ENCODE assay signal across 9 cellular contexts in the genomic region with DNA sequence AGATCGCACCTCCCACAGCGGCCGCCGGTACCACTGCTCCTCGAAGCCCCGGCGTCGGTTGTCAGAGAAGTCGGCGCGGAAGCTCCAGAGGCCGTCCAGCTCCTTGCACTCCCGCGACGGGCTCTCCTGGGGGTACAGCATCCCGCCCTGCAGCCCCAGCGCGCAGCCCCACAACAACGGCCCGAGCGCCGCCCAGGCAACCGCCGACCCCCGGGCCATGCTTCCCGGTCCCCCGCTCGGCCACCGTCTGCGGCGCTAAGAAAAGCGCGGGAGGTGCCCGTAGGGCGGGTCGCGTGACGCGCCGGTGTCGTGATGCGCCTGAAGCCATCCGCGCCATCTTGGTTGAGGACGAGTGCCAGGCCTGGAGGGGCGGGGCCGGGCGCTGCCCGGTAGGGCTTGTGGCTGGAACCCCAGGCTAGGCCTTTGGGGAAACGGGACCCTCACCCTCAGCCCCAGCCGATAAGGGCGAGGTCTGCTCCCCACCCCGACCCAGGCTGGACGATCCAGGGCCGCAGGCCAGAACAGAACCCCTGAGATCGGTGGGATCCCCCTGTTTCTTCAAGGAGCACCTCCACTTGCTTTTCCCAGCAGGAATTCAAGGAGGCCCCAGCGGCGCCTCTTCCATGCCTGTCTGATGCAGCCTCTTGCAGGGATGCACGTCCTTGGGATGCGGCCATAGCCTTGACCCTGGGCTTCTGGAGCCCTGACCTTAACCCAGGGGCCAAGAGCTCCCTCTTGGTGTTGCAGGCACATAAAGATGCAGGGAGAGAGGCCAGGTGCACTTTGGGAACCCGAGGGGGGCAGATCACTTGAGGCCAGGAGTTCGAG. TPM values are rescaled to one million over a fixed set of nuclear protein-coding genes. Genes with fewer than 3 reads are reported as not detected.
DNase-seq lines count a peak whose midpoint lies in the region; ATAC-seq, FAIRE-seq and TF ChIP-seq lines count a peak whose summit lies in the region.
"Had no signal": no experiment of that assay in that cellular context is flagged by ENCODE, and none has a peak within 500 bp of the region (broad histone marks: within the 10 kb centered on the region; RNA-seq: fewer than 3 reads in every experiment).

GUSB (minus strand) TSS at position 249 of the 828 bp plus-strand sequence; CDS start at position 219, 30 bp downstream.

- peak within 1 kb of the TSS; percentile 81 for H3K9ac ChIP-seq in keratinocyte (ENCODE audit: control insufficient read depth, extremely low read depth, insufficient read depth, low read length)

- no peaks in the 10 kb centered on the region for H3K36me3 ChIP-seq in keratinocyte (ENCODE audit: control insufficient read depth in 2 of 2, extremely low read depth in 1 of 2, insufficient read depth in 2 of 2, low read length in 2 of 2)

- H3K79me2 ChIP-seq in keratinocyte (ENCODE audit: control insufficient read depth, insufficient read depth, low read length), result peaks cover 18% of the 10 kb centered on the region

- ATAC-seq in HG03432 (IDR thresholded peaks at IDR 0.05; ENCODE audit: unreplicated experiment), result peak; percentile 90

- no peaks in the 10 kb centered on the region for H4K20me1 ChIP-seq in keratinocyte (ENCODE audit: control insufficient read depth, extremely low read depth, insufficient read depth, low read length)

- H2AFZ ChIP-seq in keratinocyte (ENCODE audit: control insufficient read depth, low read length), result peak within 1 kb of the TSS; percentile 97

- peak within 1 kb of the TSS; percentile 85 for H3K4me2 ChIP-seq in keratinocyte (ENCODE audit: control insufficient read depth, extremely low read depth, insufficient read depth, low read depth, low read length)

- no peak for FAIRE-seq in keratinocyte (lab: Jason Lieb, UNC)
- FAIRE-seq: TTC549 had no signal

- dilution Hi-C loops in keratinocyte (cut with MboI; ENCODE audit: extremely low pct_ligation_motif_present, low sequenced_read_pairs), result no loop called here

- no peaks in the 10 kb centered on the region for H3K9me3 ChIP-seq in keratinocyte (ENCODE audit: control insufficient read depth, low read depth, low read length)

- TF ChIP-seq POLR2A in GM19193 (IDR thresholded peaks at IDR 0.05; ENCODE audit: extremely low read depth, insufficient read depth, insufficient read length), result peak; percentile 80

- H3K9me1 ChIP-seq in keratinocyte (ENCODE audit: control insufficient read depth, extremely low read depth, insufficient read depth, low read length), result no peaks in the 10 kb centered on the region

- DNase-seq in AML-193 (lab: John Stamatoyannopoulos, UW) (peak; percentile 69 to 79), NCI-H510A (lab: John Stamatoyannopoulos, UW) (peak; percentile 82), cerebellar nuclear complex (lab: John Stamatoyannopoulos, UW) (peak; percentile 36 to 71), keratinocyte (ENCODE audit: low read depth, low spot score) (no peak)
- peak; percentile 83 for DNase-seq in activated CD4-positive, alpha-beta T cell treated with anti-CD3 and anti-CD28 coated beads for 1 hour
- DNase-seq in stimulated activated CD4-positive, alpha-beta T cell treated with anti-CD3 and anti-CD28 coated beads, Interleukin-12 subunit alpha, Interleukin-12 subunit beta, amount 100 ng/mL, for 48 hours (ENCODE audit: low read depth in 2 of 3, low spot score in 1 of 3), result peak; percentile 86 to 89 (median 89)

- peaks cover 19% of the 10 kb centered on the region for H3K4me1 ChIP-seq in keratinocyte (ENCODE audit: control insufficient read depth, extremely low read depth, insufficient read depth, low read length)

- H3K27me3 ChIP-seq in keratinocyte (ENCODE audit: control insufficient read depth, extremely low read depth, insufficient read depth, low read length), result no peaks in the 10 kb centered on the region

- no peak for TF ChIP-seq CTCF in keratinocyte (optimal IDR thresholded peaks at IDR 0.05 in 1 of 3, IDR thresholded peaks at IDR 0.05 in 1 of 3, conservative IDR thresholded peaks at IDR 0.05 in 1 of 3; ENCODE audit: extremely low read depth in 1 of 3, insufficient read depth in 2 of 3, low read length in 3 of 3)

- H3K4me3 ChIP-seq in keratinocyte (ENCODE audit: control insufficient read depth in 2 of 3, extremely low read depth in 1 of 3, insufficient read depth in 2 of 3, low read depth in 1 of 3, low read length in 3 of 3), result peak within 1 kb of the TSS; percentile 67 to 79 (median 79)

- peak within 1 kb of the TSS; percentile 75 for H3K27ac ChIP-seq in keratinocyte (ENCODE audit: control insufficient read depth, insufficient read depth, low read length)

RNA-seq across cellular contexts. Expression of gene GUSB, which starts in this region (rescaled TPM):
- 9.4 to 19.9 TPM (median 13.3 TPM) in 3 replicates for polyA plus RNA-seq in keratinocyte
- 11.3 TPM for polyA plus RNA-seq in keratinocyte (2011; ENCODE audit: low read depth)
- polyA plus RNA-seq in keratinocyte (2011; cell fraction: cytosol; rRNA removed), result 6.9 and 10.9 TPM in 2 replicates
- polyA plus RNA-seq in keratinocyte (2011; cell fraction: nucleus; rRNA removed), result 27.8 and 29.3 TPM in 2 replicates
- polyA plus RNA-seq in keratinocyte (2012; ENCODE audit: low replicate concordance), result 13.7 and 15.1 TPM in 2 replicates
- polyA minus RNA-seq in keratinocyte, result 13.0 to 30.2 TPM (median 17.9 TPM) in 3 replicates
- 9.2 TPM for polyA minus RNA-seq in keratinocyte (2011; cell fraction: cytosol; rRNA and poly(A)+ RNA removed)
- 9.2 and 9.6 TPM in 2 replicates for polyA minus RNA-seq in keratinocyte (2011; cell fraction: nucleus; rRNA and poly(A)+ RNA removed)
